Comparison of ENCODE assay signal across 13 cellular contexts in genomic region chr22:37850801-37851200, GRCh38. TPM values are rescaled to one million over a fixed set of nuclear protein-coding genes. Genes with fewer than 3 reads are reported as not detected.
A peak's percentile ranks its signal among the peaks of the same experiment; 100 is the strongest.
DNase-seq lines count a peak whose midpoint lies in the region; ATAC-seq, FAIRE-seq and TF ChIP-seq lines count a peak whose summit lies in the region.
"Had no signal": no experiment of that assay in that cellular context is flagged by ENCODE, and none has a peak within 500 bp of the region (broad histone marks: within the 10 kb centered on the region; RNA-seq: fewer than 3 reads in every experiment).

No MANE protein-coding gene starts in this region.

- peaks cover 76% of the 10 kb centered on the region for H3K36me3 ChIP-seq in DOHH2 (ENCODE audit: control insufficient read depth, low read length)
- H3K36me3 ChIP-seq in Loucy (ENCODE audit: insufficient read depth, low read length): peaks cover 34% of the 10 kb centered on the region
- H3K36me3 ChIP-seq in neural cell (ENCODE audit: insufficient read depth, low read length): no peaks in the 10 kb centered on the region
- H3K36me3 ChIP-seq in pancreas: peaks cover 3 to 15% (median 13%) of the 10 kb centered on the region in 3 donors

- peak overlapping the region; percentile 97 for H3K4me3 Mint-ChIP-seq in activated naive CD8-positive, alpha-beta T cell treated with anti-CD3 and anti-CD28 coated beads, Interleukin-2, amount 50 U/mL, for 24 hours

- no peak for FAIRE-seq in pancreas (lab: Jason Lieb, UNC)
- FAIRE-seq: bronchial epithelial cell had no signal

- H3K36me3 Mint-ChIP-seq in activated naive CD8-positive, alpha-beta T cell treated with anti-CD3 and anti-CD28 coated beads, Interleukin-2, amount 50 U/mL, for 24 hours (ENCODE audit: low read depth): peaks cover 65% of the 10 kb centered on the region

- no peak for TF ChIP-seq CTCF in DOHH2 (IDR thresholded peaks at IDR 0.05; ENCODE audit: low read depth, low read length, poor library complexity, severe bottlenecking)
- no peak for TF ChIP-seq CTCF in Loucy (conservative IDR thresholded peaks at IDR 0.05; ENCODE audit: low read length)
- TF ChIP-seq CTCF in neural cell (IDR thresholded peaks at IDR 0.05; ENCODE audit: poor library complexity, severe bottlenecking): no peak
- no peak for TF ChIP-seq CTCF in pancreas (IDR thresholded peaks at IDR 0.05)

- TF ChIP-seq EP300 in neural cell (conservative IDR thresholded peaks at IDR 0.05; ENCODE audit: poor library complexity, severe bottlenecking): no peak

- H3K27me3 Mint-ChIP-seq in activated naive CD8-positive, alpha-beta T cell treated with anti-CD3 and anti-CD28 coated beads, Interleukin-2, amount 50 U/mL, for 24 hours: no peaks in the 10 kb centered on the region

- intact Hi-C loops in pancreas (cut with DNase I): no loop called here

- H3K4me2 ChIP-seq in DOHH2 (ENCODE audit: low read length) (peak overlapping the region; percentile 98), Loucy (ENCODE audit: low read depth, low read length, poor library complexity, severe bottlenecking) (peak overlapping the region; percentile 96), neural cell (ENCODE audit: low read length) (no peak overlapping the region)

- no peak for ATAC-seq in activated naive CD8-positive, alpha-beta T cell treated with anti-CD3 and anti-CD28 coated beads, Interleukin-2, amount 50 U/mL, for 24 hours
- ATAC-seq in pancreas: no peak
- ATAC-seq: esophagus mucosa had no signal

- H3K27ac Mint-ChIP-seq in activated naive CD8-positive, alpha-beta T cell treated with anti-CD3 and anti-CD28 coated beads, Interleukin-2, amount 50 U/mL, for 24 hours: peak overlapping the region; percentile 62

- no peaks in the 10 kb centered on the region for H3K27me3 ChIP-seq in DOHH2 (ENCODE audit: control insufficient read depth, low read length)
- no peaks in the 10 kb centered on the region for H3K27me3 ChIP-seq in Loucy (ENCODE audit: insufficient read depth, low read length, poor library complexity, severe bottlenecking)
- no peaks in the 10 kb centered on the region for H3K27me3 ChIP-seq in neural cell (ENCODE audit: insufficient read depth, low read depth, low read length)
- no peaks in the 10 kb centered on the region for H3K27me3 ChIP-seq in pancreas
- H3K27me3 ChIP-seq: spleen had no signal

- 56 to 65% methylated on average over 4 of the region's 4 CpGs for WGBS in pancreas, 2 donors

- H2AFZ ChIP-seq in Loucy (ENCODE audit: low read length) (no peak overlapping the region), neural cell (ENCODE audit: low read depth, low read length) (no peak overlapping the region)

- peaks cover 28% of the 10 kb centered on the region for H3K4me1 ChIP-seq in DOHH2 (ENCODE audit: control insufficient read depth, low read length)
- peaks cover 41% of the 10 kb centered on the region for H3K4me1 ChIP-seq in Loucy (ENCODE audit: insufficient read depth, low read length, poor library complexity, severe bottlenecking)
- peaks cover 17 to 55% (median 50%) of the 10 kb centered on the region in 3 donors for H3K4me1 ChIP-seq in pancreas

- DNase-seq in activated naive CD8-positive, alpha-beta T cell treated with anti-CD3 and anti-CD28 coated beads, Interleukin-2, amount 50 U/mL, for 24 hours: no peak
- no peak for DNase-seq in NCI-H82 (lab: John Stamatoyannopoulos, UW)
- DNase-seq in kidney tubule cell (ENCODE audit: low spot score): no peak
- DNase-seq in pancreas: no peak
- DNase-seq: DMS153, NCI-H446 treated with DMSO at 0.1 percent for 48 hours, spleen had no signal

- no peaks in the 10 kb centered on the region for H3K9me3 ChIP-seq in DOHH2 (ENCODE audit: control insufficient read depth, insufficient read depth, low read length)
- H3K9me3 ChIP-seq in Loucy (ENCODE audit: insufficient read depth, low read depth, low read length): no peaks in the 10 kb centered on the region
- no peaks in the 10 kb centered on the region for H3K9me3 ChIP-seq in neural cell (ENCODE audit: low read length)
- no peaks in the 10 kb centered on the region for H3K9me3 ChIP-seq in pancreas
- H3K9me3 ChIP-seq: spleen had no signal

- 0 out of 2 replicates have a peak, but pooled peaks cover 5% of the 10 kb centered on the region for H4K20me1 ChIP-seq in DOHH2 (ENCODE audit: control insufficient read depth, insufficient read depth, low read depth, low read length)
- H4K20me1 ChIP-seq in Loucy (ENCODE audit: insufficient read depth, low read length, poor library complexity, severe bottlenecking): peaks cover 47% of the 10 kb centered on the region
- no peaks in the 10 kb centered on the region for H4K20me1 ChIP-seq in neural cell (ENCODE audit: insufficient read depth)

- H3K4me1 Mint-ChIP-seq in activated naive CD8-positive, alpha-beta T cell treated with anti-CD3 and anti-CD28 coated beads, Interleukin-2, amount 50 U/mL, for 24 hours: peaks cover 54% of the 10 kb centered on the region

- no peak for TF ChIP-seq RAD21 in neural cell (conservative IDR thresholded peaks at IDR 0.05)

- peaks cover 84% of the 10 kb centered on the region for H3K79me2 ChIP-seq in DOHH2 (ENCODE audit: control insufficient read depth, low read length)
- peaks cover 82% of the 10 kb centered on the region for H3K79me2 ChIP-seq in Loucy (ENCODE audit: insufficient read depth, low read length)
- H3K79me2 ChIP-seq in neural cell (replicated peaks; ENCODE audit: insufficient read depth, low read length): peaks cover 22% of the 10 kb centered on the region

- H3K9ac ChIP-seq in Loucy (ENCODE audit: low read depth, low read length, poor library complexity, severe bottlenecking) (peak overlapping the region; percentile 93), neural cell (ENCODE audit: low read length) (no peak overlapping the region)

- H3K27ac ChIP-seq in DOHH2 (ENCODE audit: low read depth, low read length): no peak overlapping the region
- H3K27ac ChIP-seq in neural cell (ENCODE audit: low read length): no peak overlapping the region
- no peak overlapping the region for H3K27ac ChIP-seq in pancreas

- H3K4me3 ChIP-seq in DOHH2 (ENCODE audit: low read length): peak overlapping the region; percentile 98
- H3K4me3 ChIP-seq in Loucy (ENCODE audit: low read length, poor library complexity, severe bottlenecking): peak overlapping the region; percentile 97
- peak overlapping the region; percentile 94 for H3K4me3 ChIP-seq in neural cell (ENCODE audit: low read length)
- no peak overlapping the region for H3K4me3 ChIP-seq in pancreas

- H3F3A ChIP-seq in DOHH2 (ENCODE audit: control insufficient read depth, insufficient read depth) (peaks cover 12% of the 10 kb centered on the region; the same call in 1 of the 2 replicates), Loucy (ENCODE audit: low read depth) (no peaks in the 10 kb centered on the region), neural cell (ENCODE audit: insufficient read depth, low read length, poor library complexity, severe bottlenecking) (no peaks in the 10 kb centered on the region)

- no peaks in the 10 kb centered on the region for H3K9me2 ChIP-seq in DOHH2 (replicated peaks; ENCODE audit: control insufficient read depth, low read length)
- no peaks in the 10 kb centered on the region for H3K9me2 ChIP-seq in Loucy (replicated peaks; ENCODE audit: low read depth, low read length)
- no peaks in the 10 kb centered on the region for H3K9me2 ChIP-seq in neural cell (ENCODE audit: insufficient read depth, low read length)

- no peaks in the 10 kb centered on the region for H3K9me3 Mint-ChIP-seq in activated naive CD8-positive, alpha-beta T cell treated with anti-CD3 and anti-CD28 coated beads, Interleukin-2, amount 50 U/mL, for 24 hours

TF ChIP-seq in neural cell, 6 proteins besides CTCF, POLR2A, EP300 and RAD21:
- TF ChIP-seq REST (IDR thresholded peaks at IDR 0.05; ENCODE audit: borderline replicate concordance): no peak
- no peak for TF ChIP-seq TAF1 (IDR thresholded peaks at IDR 0.05; ENCODE audit: low read depth)

RNA-seq across cellular contexts. Expression of gene EIF3L, which starts 1.6 kb away (rescaled TPM):
- polyA plus RNA-seq in neural cell: 352 and 396 TPM in 2 replicates
- polyA minus RNA-seq in neural cell: 527 and 529 TPM in 2 replicates
- total RNA-seq in pancreas: 100 to 1,000 TPM; 267 to 412 (median 348) TPM
- polyA plus RNA-seq in pancreas: 100 to 1,000 TPM; 162 to 242 TPM

RNA-seq across cellular contexts. Expression of gene ANKRD54, which starts 6.7 kb away (rescaled TPM):
- 92.4 and 127 TPM in 2 replicates for polyA plus RNA-seq in neural cell
- polyA minus RNA-seq in neural cell: 51.2 and 59.2 TPM in 2 replicates
- 10 to 100 TPM; 11.4 to 18.1 (median 15.2) TPM for total RNA-seq in pancreas
- polyA plus RNA-seq in pancreas: 10 to 100 TPM; 22.6 to 24.0 TPM

RNA-seq across cellular contexts. Expression of gene GALR3, which starts 27.6 kb away (rescaled TPM):
- 0.73 TPM in 1 of 2 replicates, not detected in the other for polyA plus RNA-seq in neural cell
- polyA minus RNA-seq in neural cell: not detected in 2 replicates
- total RNA-seq in pancreas: under 1 TPM in 4 of 6 donors, not detected in 2; 0.19 to 0.75 (median 0.42) TPM
- polyA plus RNA-seq in pancreas: under 1 TPM in 1 of 2 donors, not detected in 1; 0.65 TPM
- total RNA-seq: bronchial epithelial cell, SK-MEL-5, spleen had no signal
- polyA plus RNA-seq: spleen had no signal

RNA-seq across cellular contexts. Expression of gene GCAT, which starts 43.1 kb away (rescaled TPM):
- 12.2 and 13.0 TPM in 2 replicates for polyA plus RNA-seq in neural cell
- polyA minus RNA-seq in neural cell: 11.9 and 12.2 TPM in 2 replicates
- 10 to 100 TPM; 27.1 to 54.8 (median 37.8) TPM for total RNA-seq in pancreas
- 10 to 100 TPM; 30.9 to 62.7 TPM for polyA plus RNA-seq in pancreas

RNA-seq across cellular contexts. Expression of gene MICALL1, which starts 55.3 kb away (rescaled TPM):
- polyA plus RNA-seq in neural cell: 11.4 and 13.0 TPM in 2 replicates
- 24.8 and 27.3 TPM in 2 replicates for polyA minus RNA-seq in neural cell
- total RNA-seq in pancreas: 10 to 100 TPM; 16.5 to 22.3 (median 19.3) TPM
- 10 to 100 TPM in 1 of 2 donors, 1 to 10 TPM in 1; 8.8 to 19.5 TPM for polyA plus RNA-seq in pancreas

Comparison
In these comparisons a context has a peak if more than half of its experiments do, and no peak if none do; other contexts are left out.
1. H3K4me3 ChIP-seq: peak in DOHH2 (single experiment), Loucy (single experiment) and neural cell (single experiment); none in pancreas (0 of 4).